8 cellular contexts compared by ENCODE assay signal in genomic region chr1:206635080-206635982, GRCh38. TPM values are rescaled to one million over a fixed set of nuclear protein-coding genes. Genes with fewer than 3 reads are reported as not detected.
DNase-seq lines count a peak whose midpoint lies in the region; ATAC-seq and FAIRE-seq lines count a peak whose summit lies in the region.

Gene DYRK3 (plus strand): TSS chr1:206635536. CDS start chr1:206635704, 168 bp downstream.

- peak within 1 kb of the TSS; percentile 76 for H3K4me3 Mint-ChIP-seq in activated CD8-positive, alpha-beta memory T cell treated with anti-CD3 and anti-CD28 coated beads, Interleukin-2, amount 10 ng/mL, durations not matched to agents 7 days and 5 days

- H3K9ac ChIP-seq in endocrine pancreas (ENCODE audit: control insufficient read depth, insufficient read depth, low read length) (peak within 1 kb of the TSS; percentile 80), mesendoderm (ENCODE audit: low read length) (peak within 1 kb of the TSS; percentile 68)

- FAIRE-seq in HTR-8/SVneo (lab: Jason Lieb, UNC), result peak; percentile 95

- peaks cover 11% of the 10 kb centered on the region for H3K4me1 ChIP-seq in endocrine pancreas (ENCODE audit: control insufficient read depth, insufficient read depth, low read length)
- H3K4me1 ChIP-seq in mesendoderm (ENCODE audit: control insufficient read depth, low read depth, low read length), result peaks cover 6% of the 10 kb centered on the region

- no peak within 1 kb of the TSS for H2BK15ac ChIP-seq in mesendoderm (replicated peaks; ENCODE audit: low read depth)

- H3K56ac ChIP-seq in mesendoderm (ENCODE audit: low read length), result peak within 1 kb of the TSS; percentile 88

- H3K18ac ChIP-seq in mesendoderm (ENCODE audit: low read length), result peak within 1 kb of the TSS; percentile 62

- no peak within 1 kb of the TSS for H3K4ac ChIP-seq in mesendoderm (ENCODE audit: low read depth, low read length)

- peak; percentile 85 for DNase-seq in Caki2 (ENCODE audit: low read depth)
- peak; percentile 93 for DNase-seq in HTR-8/SVneo (ENCODE audit: insufficient read length, low spot score)
- DNase-seq in NOMO-1 treated with DMSO at 0.1 percent for 48 hours (lab: John Stamatoyannopoulos, UW; ENCODE audit: unreplicated experiment), result peak; percentile 65
- peak; percentile 96 for DNase-seq in activated CD8-positive, alpha-beta memory T cell treated with anti-CD3 and anti-CD28 coated beads, Interleukin-2, amount 10 ng/mL, durations not matched to agents 7 days and 5 days
- peak; percentile 96 for DNase-seq in mesendoderm
- DNase-seq in stimulated activated CD8-positive, alpha-beta memory T cell treated with anti-CD3 and anti-CD28 coated beads, Interleukin-12 subunit alpha, Interleukin-12 subunit beta, amount 100 ng/mL, for 4 hours (ENCODE audit: low read depth), result peak; percentile 87

- H2AK5ac ChIP-seq in mesendoderm (ENCODE audit: low read length), result no peak within 1 kb of the TSS

- H3K23ac ChIP-seq in mesendoderm (ENCODE audit: low read length), result no peak within 1 kb of the TSS

- no peaks in the 10 kb centered on the region for H3K79me1 ChIP-seq in mesendoderm (ENCODE audit: low read length)

- no peaks in the 10 kb centered on the region for H3K9me3 Mint-ChIP-seq in activated CD8-positive, alpha-beta memory T cell treated with anti-CD3 and anti-CD28 coated beads, Interleukin-2, amount 10 ng/mL, durations not matched to agents 7 days and 5 days (ENCODE audit: low read depth)

- H3K9me3 ChIP-seq in endocrine pancreas (ENCODE audit: control insufficient read depth, low read length), result no peaks in the 10 kb centered on the region

- H3K36me3 Mint-ChIP-seq in activated CD8-positive, alpha-beta memory T cell treated with anti-CD3 and anti-CD28 coated beads, Interleukin-2, amount 10 ng/mL, durations not matched to agents 7 days and 5 days, result peaks cover 3% of the 10 kb centered on the region

- ATAC-seq in GM21367 (IDR thresholded peaks at IDR 0.05; ENCODE audit: unreplicated experiment), result peak; percentile 90
- peak; percentile 93 for ATAC-seq in activated CD8-positive, alpha-beta memory T cell treated with anti-CD3 and anti-CD28 coated beads, Interleukin-2, amount 10 ng/mL, durations not matched to agents 7 days and 5 days

- H3K4me3 ChIP-seq in endocrine pancreas (ENCODE audit: control insufficient read depth, insufficient read depth, low read length) (peak within 1 kb of the TSS; percentile 90), mesendoderm (ENCODE audit: low read length) (peak within 1 kb of the TSS; percentile 71)

- no peak within 1 kb of the TSS for H4K5ac ChIP-seq in mesendoderm (ENCODE audit: low read length)

- H3K36me3 ChIP-seq in endocrine pancreas (ENCODE audit: control insufficient read depth, insufficient read depth, low read length) (no peaks in the 10 kb centered on the region), mesendoderm (ENCODE audit: control insufficient read depth, insufficient read depth, low read length) (no peaks in the 10 kb centered on the region)

- peak within 1 kb of the TSS; percentile 35 for H3K4me2 ChIP-seq in mesendoderm (ENCODE audit: low read length)

- no peak within 1 kb of the TSS for H4K8ac ChIP-seq in mesendoderm (ENCODE audit: low read depth, low read length)

- peak within 1 kb of the TSS; percentile 63 for H3K27ac ChIP-seq in mesendoderm (ENCODE audit: low read depth, low read length)

- H3K4me1 Mint-ChIP-seq in activated CD8-positive, alpha-beta memory T cell treated with anti-CD3 and anti-CD28 coated beads, Interleukin-2, amount 10 ng/mL, durations not matched to agents 7 days and 5 days, result peaks cover 33% of the 10 kb centered on the region

- in situ Hi-C loops in Caki2 (cut with HindIII; ENCODE audit: low pct_unique_long_range_greater_than_20kb, low sequenced_read_pairs), result no loop called here

- peak within 1 kb of the TSS; percentile 91 for H3K27ac Mint-ChIP-seq in activated CD8-positive, alpha-beta memory T cell treated with anti-CD3 and anti-CD28 coated beads, Interleukin-2, amount 10 ng/mL, durations not matched to agents 7 days and 5 days

- WGBS in mesendoderm (ENCODE audit: extremely low coverage, insufficient coverage, low lambda C conversion rate), result no CpG with 5 or more reads among the region's 85 CpGs

- peaks cover 19% of the 10 kb centered on the region for H3K27me3 Mint-ChIP-seq in activated CD8-positive, alpha-beta memory T cell treated with anti-CD3 and anti-CD28 coated beads, Interleukin-2, amount 10 ng/mL, durations not matched to agents 7 days and 5 days

- no peaks in the 10 kb centered on the region for H3K79me2 ChIP-seq in mesendoderm (ENCODE audit: control insufficient read depth, insufficient read depth, low read length)

- H2BK120ac ChIP-seq in mesendoderm (ENCODE audit: low read depth, low read length), result peak within 1 kb of the TSS; percentile 37

- CTCF ChIA-PET in activated CD8-positive, alpha-beta memory T cell treated with anti-CD3 and anti-CD28 coated beads, Interleukin-2, amount 10 ng/mL, durations not matched to agents 7 days and 5 days (lab: Charles Lee), result interaction anchor here (0.6 to 19.9 kb wide), 41 partner anchors 9 to 414 kb away, joined by 3 to 418 read pairs (median 5); partner anchors contain the start of genes EIF2D, FCMR, IKBKE and RASSF5

- H2BK5ac ChIP-seq in mesendoderm (ENCODE audit: low read length), result peak within 1 kb of the TSS; percentile 6

- H3K27me3 ChIP-seq in endocrine pancreas (ENCODE audit: control insufficient read depth, insufficient read depth, low read length) (no peaks in the 10 kb centered on the region), mesendoderm (ENCODE audit: insufficient read depth, low read length, poor library complexity) (no peaks in the 10 kb centered on the region)

RNA-seq across cellular contexts. Expression of gene DYRK3, which starts in this region (rescaled TPM):
- 5.1 and 9.2 TPM in 2 replicates for total RNA-seq in Caki2 (2014; rRNA removed; shearing (Covaris generic); ENCODE audit: low replicate concordance)
- 10 to 100 TPM in 1 of 2 experiments, 1 to 10 TPM in 1; 9.5 to 12.7 TPM for total RNA-seq in activated CD8-positive, alpha-beta memory T cell treated with anti-CD3 and anti-CD28 coated beads, Interleukin-2, amount 10 ng/mL, durations not matched to agents 7 days and 5 days
- 4.9 TPM for polyA plus RNA-seq in mesendoderm (2013, experiment 1 of 2)
- polyA plus RNA-seq in mesendoderm (2013, experiment 2 of 2), result 5.1 TPM

Comparison
In these comparisons a context has a peak if more than half of its experiments do, and no peak if none do; other contexts are left out.
1. Peak in every context shown above with its lines: DNase-seq, ATAC-seq, H3K4me3 ChIP-seq and H3K27ac ChIP-seq.